ENCODE assay signal across 20 cellular contexts in genomic region chr10:11555556-11555955, GRCh38. TPM values are rescaled to one million over a fixed set of nuclear protein-coding genes. Genes with fewer than 3 reads are reported as not detected.
DNase-seq lines count a peak whose midpoint lies in the region; ATAC-seq and TF ChIP-seq lines count a peak whose summit lies in the region.
"Had no signal": no experiment of that assay in that cellular context is flagged by ENCODE, and none has a peak within 500 bp of the region (broad histone marks: within the 10 kb centered on the region; RNA-seq: fewer than 3 reads in every experiment).

No MANE protein-coding gene starts in this region.

- H2BK120ac ChIP-seq in neuronal stem cell (ENCODE audit: low read depth, low read length) = no peak overlapping the region

- H3K9me3 ChIP-seq in HCT116 (ENCODE audit: control insufficient read depth in 1 of 2, insufficient read depth in 1 of 2, low read depth in 1 of 2, low read length in 2 of 2) (peaks cover 0 to 5% of the 10 kb centered on the region in 2 experiments; a peak in 1 of 4 replicates), SU-DHL-6 (ENCODE audit: insufficient read depth, low read length) (no peaks in the 10 kb centered on the region), neuronal stem cell (replicated peaks in 1 of 2; ENCODE audit: control insufficient read depth in 2 of 2, insufficient read depth in 1 of 2, low read depth in 1 of 2, low read length in 2 of 2) (peaks cover 0 to 10% of the 10 kb centered on the region in 2 donors)
- H3K9me3 ChIP-seq: Peyer's patch had no signal

- H3K27me3 ChIP-seq in HCT116 (ENCODE audit: insufficient read depth, low read length) (no peaks in the 10 kb centered on the region), SU-DHL-6 (ENCODE audit: low read length) (no peaks in the 10 kb centered on the region), neuronal stem cell (ENCODE audit: control insufficient read depth in 3 of 3, insufficient read depth in 3 of 3, low read depth in 1 of 3, low read length in 3 of 3) (no peaks in the 10 kb centered on the region)
- H3K27me3 ChIP-seq: BLaER1 treated with 17β-estradiol and CSF1 and Interleukin-3, amounts not matched to agents 10 nM and 100 nM; Peyer's patch had no signal

- H3K23ac ChIP-seq in neuronal stem cell (ENCODE audit: low read depth, low read length, poor library complexity) = no peak overlapping the region

- RAD21 ChIA-PET in HCT116 (lab: Charles Lee; ENCODE audit: low non-redundant PET in 1 of 2, low total read pairs in 2 of 2, uncharacterized antibody in 2 of 2, unreplicated experiment in 2 of 2) = no interaction called here

- H3K27ac ChIP-seq in HCT116 (ENCODE audit: low read depth, low read length) (no peak overlapping the region), SU-DHL-6 (ENCODE audit: low read depth, low read length) (peak overlapping the region; percentile 96), neuronal stem cell (replicated peaks; ENCODE audit: low read length) (no peak overlapping the region)
- H3K27ac ChIP-seq: BLaER1 treated with 17β-estradiol and CSF1 and Interleukin-3, amounts not matched to agents 10 nM and 100 nM; GM23248; Peyer's patch had no signal

- H3K36me3 Mint-ChIP-seq in stimulated activated memory B cell treated with anti-CD40 and anti-IgM and Interleukin-4, amounts not matched to agents 10 μg/mL and 1 μg/mL and 100 μg/mL, for 72 hours = peaks cover 11% of the 10 kb centered on the region
- H3K36me3 Mint-ChIP-seq: CD8-positive, alpha-beta T cell; T-cell had no signal

- no peak overlapping the region for H3K4ac ChIP-seq in neuronal stem cell (ENCODE audit: low read length)

- no peak overlapping the region for H2BK15ac ChIP-seq in neuronal stem cell (ENCODE audit: low read length)

- no peak overlapping the region for H3K18ac ChIP-seq in neuronal stem cell (ENCODE audit: low read length)

- H3K4me1 ChIP-seq in HCT116 (ENCODE audit: control insufficient read depth in 1 of 2, insufficient read depth in 2 of 2, low read length in 2 of 2) (peaks cover 25 to 40% of the 10 kb centered on the region in 2 experiments), neuronal stem cell (ENCODE audit: control insufficient read depth in 2 of 2, insufficient read depth in 1 of 2, low read depth in 1 of 2, low read length in 2 of 2) (no peaks in the 10 kb centered on the region)

- TF ChIP-seq CTCF in GM12865 (IDR thresholded peaks at IDR 0.05; ENCODE audit: insufficient read depth, low read depth, low read length, missing control alignments) = no peak
- no peak for TF ChIP-seq CTCF in HCT116 (IDR thresholded peaks at IDR 0.05 in 2 of 3, conservative IDR thresholded peaks at IDR 0.05 in 1 of 3; ENCODE audit: borderline replicate concordance in 1 of 3, insufficient read depth in 1 of 3, low read depth in 2 of 3, low read length in 2 of 3)
- no peak for TF ChIP-seq CTCF in SU-DHL-6 (IDR thresholded peaks at IDR 0.05; ENCODE audit: insufficient read depth, low read length, poor library complexity, severe bottlenecking)

- H3K4me1 Mint-ChIP-seq in stimulated activated memory B cell treated with anti-CD40 and anti-IgM and Interleukin-4, amounts not matched to agents 10 μg/mL and 1 μg/mL and 100 μg/mL, for 72 hours = peaks cover 82% of the 10 kb centered on the region

- POLR2A ChIA-PET in HCT116 (lab: Charles Lee) = no interaction called here

- no peak overlapping the region for H4K8ac ChIP-seq in neuronal stem cell (ENCODE audit: low read depth, low read length)

- H3K9me2 ChIP-seq in HCT116 (ENCODE audit: insufficient read depth) = no peaks in the 10 kb centered on the region
- no peaks in the 10 kb centered on the region for H3K9me2 ChIP-seq in SU-DHL-6 (replicated peaks; ENCODE audit: insufficient read depth, low read length)

- no peak overlapping the region for H3K4me2 ChIP-seq in HCT116 (ENCODE audit: low read length)
- H3K4me2 ChIP-seq in SU-DHL-6 (ENCODE audit: low read depth, low read length, poor library complexity, severe bottlenecking) = peak overlapping the region; percentile 96
- no peak overlapping the region for H3K4me2 ChIP-seq in neuronal stem cell (ENCODE audit: insufficient read depth, low read length, poor library complexity, severe bottlenecking)

- peaks cover 4% of the 10 kb centered on the region for H3K79me1 ChIP-seq in neuronal stem cell (ENCODE audit: low read depth, low read length)

- H3F3A ChIP-seq in SU-DHL-6 (ENCODE audit: insufficient read depth) = peaks cover 60% of the 10 kb centered on the region

- no peak overlapping the region for H2BK12ac ChIP-seq in neuronal stem cell (ENCODE audit: low read length)

- H2AFZ ChIP-seq in HCT116 (ENCODE audit: low read depth, low read length, poor library complexity, severe bottlenecking) = no peak overlapping the region
- H2AFZ ChIP-seq in SU-DHL-6 (ENCODE audit: low read depth, low read length, severe bottlenecking) = no peak overlapping the region
- H2AFZ ChIP-seq in neuronal stem cell (ENCODE audit: low read length) = no peak overlapping the region
- H2AFZ ChIP-seq: GM23248 had no signal

- H3K9ac ChIP-seq in HCT116 (ENCODE audit: low read length) (no peak overlapping the region), SU-DHL-6 (ENCODE audit: low read length) (peak overlapping the region; percentile 15; the same call in 1 of the 2 replicates), neuronal stem cell (ENCODE audit: low read depth, low read length, poor library complexity) (no peak overlapping the region)
- H3K9ac ChIP-seq: BLaER1 treated with 17β-estradiol and CSF1 and Interleukin-3, amounts not matched to agents 10 nM and 100 nM; GM23248 had no signal

- CTCF ChIA-PET in HCT116 (lab: Charles Lee) = no interaction called here

- TF ChIP-seq RAD21 in HCT116 (IDR thresholded peaks at IDR 0.05; ENCODE audit: low read depth) = no peak

- ATAC-seq in HCT116 (no peak), HG03378 (IDR thresholded peaks at IDR 0.05; ENCODE audit: unreplicated experiment) (no peak), left ventricle myocardium superior (no peak)
- no peak for ATAC-seq in stimulated activated memory B cell treated with anti-CD40 and anti-IgM and Interleukin-4, amounts not matched to agents 10 μg/mL and 1 μg/mL and 100 μg/mL, for 72 hours
- ATAC-seq: CD8-positive, alpha-beta T cell; SK-N-SH treated with all-trans-retinoic acid at 6 μM for 48 hours; T-cell had no signal

- no peak overlapping the region for H2AK5ac ChIP-seq in neuronal stem cell (ENCODE audit: low read depth, low read length)

- peaks cover 8% of the 10 kb centered on the region for H3K9me3 Mint-ChIP-seq in stimulated activated memory B cell treated with anti-CD40 and anti-IgM and Interleukin-4, amounts not matched to agents 10 μg/mL and 1 μg/mL and 100 μg/mL, for 72 hours
- H3K9me3 Mint-ChIP-seq: CD8-positive, alpha-beta T cell had no signal

- no peak for TF ChIP-seq POLR2A in HCT116 (IDR thresholded peaks at IDR 0.05; ENCODE audit: borderline replicate concordance, extremely low read depth, insufficient read depth, insufficient read length)

- no peak overlapping the region for H3K14ac ChIP-seq in neuronal stem cell (ENCODE audit: low read length)

- BruUV-seq in HCT116 (replicated peaks; lab: Mats Ljungman, UMichigan) = no TSS peak

- H3K27ac Mint-ChIP-seq in stimulated activated memory B cell treated with anti-CD40 and anti-IgM and Interleukin-4, amounts not matched to agents 10 μg/mL and 1 μg/mL and 100 μg/mL, for 72 hours = peak overlapping the region; percentile 85
- H3K27ac Mint-ChIP-seq: CD8-positive, alpha-beta T cell; H9; T-cell had no signal

- H3K36me3 ChIP-seq in HCT116 (ENCODE audit: control insufficient read depth in 1 of 2, insufficient read depth in 2 of 2, low read length in 2 of 2) = 0 out of 4 replicates have a peak, but pooled peaks cover 0 to 4% of the 10 kb centered on the region in 2 experiments
- H3K36me3 ChIP-seq in SU-DHL-6 (ENCODE audit: low read length) = no peaks in the 10 kb centered on the region
- H3K36me3 ChIP-seq in neuronal stem cell (replicated peaks in 1 of 2; ENCODE audit: control insufficient read depth in 2 of 2, insufficient read depth in 2 of 2, low read length in 2 of 2) = peaks cover 2% of the 10 kb centered on the region in 2 donors
- H3K36me3 ChIP-seq: Peyer's patch had no signal

- no peaks in the 10 kb centered on the region for H3K27me3 Mint-ChIP-seq in stimulated activated memory B cell treated with anti-CD40 and anti-IgM and Interleukin-4, amounts not matched to agents 10 μg/mL and 1 μg/mL and 100 μg/mL, for 72 hours

- no peaks in the 10 kb centered on the region; the same call in 1 of the 2 replicates for H4K20me1 ChIP-seq in HCT116 (ENCODE audit: insufficient read depth)
- H4K20me1 ChIP-seq in SU-DHL-6 (ENCODE audit: low read depth, low read length) = peaks cover 24% of the 10 kb centered on the region; the same call in 1 of the 2 replicates

- DNase-seq in GM12865 (ENCODE audit: low read depth) (peak; percentile 46), HCT116 (ENCODE audit: low read depth, low spot score) (no peak), neuronal stem cell (ENCODE audit: low spot score) (no peak), left ventricle myocardium superior (no peak)
- DNase-seq: DMS153, GM23248, H9, IMR-90, Kasumi-1, NCI-H1417 treated with DMSO at 0.1 percent for 48 hours, NCI-H187, NCI-H69, Peyer's patch, T-cell had no signal

- H2BK5ac ChIP-seq in neuronal stem cell (ENCODE audit: low read length) = no peak overlapping the region

- no peak overlapping the region for H4K91ac ChIP-seq in neuronal stem cell (ENCODE audit: low read depth, low read length, poor library complexity)

- H3K4me3 ChIP-seq in GM12865 (ENCODE audit: low read depth, low read length) = no peak overlapping the region; the same call in 1 of the 2 replicates
- H3K4me3 ChIP-seq in HCT116 (replicated peaks in 1 of 2; ENCODE audit: low read depth in 1 of 2, low read length in 2 of 2) = no peak overlapping the region
- H3K4me3 ChIP-seq in SU-DHL-6 (ENCODE audit: insufficient read depth, low read length, poor library complexity, severe bottlenecking) = peak overlapping the region; percentile 27
- no peak overlapping the region for H3K4me3 ChIP-seq in neuronal stem cell (ENCODE audit: low read length in 2 of 2)
- H3K4me3 ChIP-seq: BLaER1 treated with 17β-estradiol and CSF1 and Interleukin-3, amounts not matched to agents 10 nM and 100 nM; GM23248; Peyer's patch had no signal

- peaks cover 86% of the 10 kb centered on the region for H3K79me2 ChIP-seq in HCT116 (ENCODE audit: insufficient read depth, low read length)
- H3K79me2 ChIP-seq in SU-DHL-6 (ENCODE audit: insufficient read depth, low read length) = peaks cover 95% of the 10 kb centered on the region

- intact Hi-C loops in HCT116 (cut with micrococcal nuclease) (no loop called here), left ventricle myocardium superior (cut with micrococcal nuclease) (no loop called here)

- H3K4me3 Mint-ChIP-seq in stimulated activated memory B cell treated with anti-CD40 and anti-IgM and Interleukin-4, amounts not matched to agents 10 μg/mL and 1 μg/mL and 100 μg/mL, for 72 hours = peak overlapping the region; percentile 23
- H3K4me3 Mint-ChIP-seq: CD8-positive, alpha-beta T cell; H9; T-cell had no signal

TF ChIP-seq in HCT116, 20 proteins besides CTCF, POLR2A, EP300 and RAD21 (continues in another document):
- TF ChIP-seq ZNF274 (IDR thresholded peaks at IDR 0.05; ENCODE audit: low read depth, low read length) (no peak), EZH2 (IDR thresholded peaks at IDR 0.05) (no peak), CEBPB (IDR thresholded peaks at IDR 0.05; ENCODE audit: low read depth) (no peak)

RNA-seq across cellular contexts. Expression of gene USP6NL, which starts 55.9 kb away (rescaled TPM):
- total RNA-seq in HCT116 (2021; ENCODE audit: unreplicated experiment) (24.6 TPM), left ventricle myocardium superior (6.9 TPM)
- polyA plus RNA-seq in HCT116 (2012) = 8.6 and 11.1 TPM in 2 replicates
- 27.6 TPM for polyA plus RNA-seq in neuronal stem cell (2013, experiment 1 of 2)
- 27.7 TPM for polyA plus RNA-seq in neuronal stem cell (2013, experiment 2 of 2)
